Comparison of ENCODE assay signal across 1 cellular context in the genomic region with DNA sequence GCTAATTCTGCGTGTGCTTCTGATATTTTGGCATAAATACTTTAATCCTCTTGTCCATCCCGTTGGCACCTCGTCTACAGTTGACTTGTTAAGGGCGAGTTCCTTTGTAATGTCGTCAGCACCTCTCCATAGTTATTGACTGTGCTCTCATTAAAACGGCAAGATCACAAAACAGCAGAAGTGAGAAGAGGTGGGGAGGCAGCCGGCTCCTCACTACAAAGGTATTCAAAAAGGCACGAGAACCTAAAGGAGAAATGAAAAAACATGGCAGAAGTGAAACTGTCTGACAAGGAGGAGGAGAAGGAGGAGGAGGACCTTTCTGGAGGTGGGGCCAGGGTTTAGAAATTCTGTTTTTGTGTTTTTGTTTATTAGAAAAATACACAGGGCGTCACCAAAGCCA.
TF ChIP-seq lines count a peak whose summit lies in the region.

No MANE protein-coding gene starts in this region.

TF ChIP-seq in SK-N-SH treated with all-trans-retinoic acid at 6 μM for 48 hours, 23 proteins besides CTCF, POLR2A, EP300 and RAD21 (continued from another document):
- TF ChIP-seq, protein P1, sequence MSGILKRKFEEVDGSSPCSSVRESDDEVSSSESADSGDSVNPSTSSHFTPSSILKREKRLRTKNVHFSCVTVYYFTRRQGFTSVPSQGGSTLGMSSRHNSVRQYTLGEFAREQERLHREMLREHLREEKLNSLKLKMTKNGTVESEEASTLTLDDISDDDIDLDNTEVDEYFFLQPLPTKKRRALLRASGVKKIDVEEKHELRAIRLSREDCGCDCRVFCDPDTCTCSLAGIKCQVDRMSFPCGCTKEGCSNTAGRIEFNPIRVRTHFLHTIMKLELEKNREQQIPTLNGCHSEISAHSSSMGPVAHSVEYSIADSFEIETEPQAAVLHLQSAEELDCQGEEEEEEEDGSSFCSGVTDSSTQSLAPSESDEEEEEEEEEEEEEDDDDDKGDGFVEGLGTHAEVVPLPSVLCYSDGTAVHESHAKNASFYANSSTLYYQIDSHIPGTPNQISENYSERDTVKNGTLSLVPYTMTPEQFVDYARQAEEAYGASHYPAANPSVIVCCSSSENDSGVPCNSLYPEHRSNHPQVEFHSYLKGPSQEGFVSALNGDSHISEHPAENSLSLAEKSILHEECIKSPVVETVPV (CRISPR knock-in tag; IDR thresholded peaks at IDR 0.05): no peak
- TF ChIP-seq, protein P2, sequence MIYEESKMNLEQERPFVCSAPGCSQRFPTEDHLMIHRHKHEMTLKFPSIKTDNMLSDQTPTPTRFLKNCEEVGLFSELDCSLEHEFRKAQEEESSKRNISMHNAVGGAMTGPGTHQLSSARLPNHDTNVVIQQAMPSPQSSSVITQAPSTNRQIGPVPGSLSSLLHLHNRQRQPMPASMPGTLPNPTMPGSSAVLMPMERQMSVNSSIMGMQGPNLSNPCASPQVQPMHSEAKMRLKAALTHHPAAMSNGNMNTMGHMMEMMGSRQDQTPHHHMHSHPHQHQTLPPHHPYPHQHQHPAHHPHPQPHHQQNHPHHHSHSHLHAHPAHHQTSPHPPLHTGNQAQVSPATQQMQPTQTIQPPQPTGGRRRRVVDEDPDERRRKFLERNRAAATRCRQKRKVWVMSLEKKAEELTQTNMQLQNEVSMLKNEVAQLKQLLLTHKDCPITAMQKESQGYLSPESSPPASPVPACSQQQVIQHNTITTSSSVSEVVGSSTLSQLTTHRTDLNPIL (CRISPR knock-in tag; IDR thresholded peaks at IDR 0.05; ENCODE audit: low read depth): no peak
- TF ChIP-seq TCF4 (CRISPR knock-in tag; IDR thresholded peaks at IDR 0.05; ENCODE audit: borderline replicate concordance): no peak
